In the genomic region with DNA sequence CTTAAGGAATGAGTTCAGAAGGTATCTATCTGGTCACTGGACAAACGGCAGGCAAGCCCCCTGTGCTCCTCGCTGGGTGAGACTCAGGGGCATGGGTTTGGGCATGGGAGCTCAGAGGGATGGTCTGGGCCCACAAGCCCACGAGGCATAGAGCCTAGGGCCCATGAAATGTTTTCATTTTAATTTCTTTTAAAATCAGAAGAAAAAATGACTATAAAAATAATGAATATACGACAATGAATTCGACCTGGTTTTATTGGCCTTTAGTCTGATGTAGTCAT, we compare ENCODE assay signal across 8 cellular contexts.
DNase-seq lines count a peak whose midpoint lies in the region; ATAC-seq and TF ChIP-seq lines count a peak whose summit lies in the region.

No MANE protein-coding gene starts in this region.

- no peaks in the 10 kb centered on the region for H3K9me3 Mint-ChIP-seq in naive B cell

- CTCF ChIA-PET in AG04450 (lab: Charles Lee): interaction anchor here (0.8 kb wide), 1 partner anchor 48 kb away, joined by 3 read pairs; no protein-coding TSS in a partner anchor

- ATAC-seq in naive B cell (ENCODE audit: low read depth in 2 of 2): no peak
- no peak for ATAC-seq in GM21367 (IDR thresholded peaks at IDR 0.05; ENCODE audit: unreplicated experiment)
- no peak for ATAC-seq in HG03045 (IDR thresholded peaks at IDR 0.05; ENCODE audit: unreplicated experiment)

- peak overlapping the region; percentile 64 for H3K4me3 ChIP-seq in AG04450 (ENCODE audit: low read depth, low read length)
- peak overlapping the region; percentile 89 for H3K4me3 ChIP-seq in Karpas-422 (ENCODE audit: low read length)

- H3K4me1 ChIP-seq in Karpas-422 (ENCODE audit: low read length): peaks cover 67% of the 10 kb centered on the region

- peak overlapping the region; percentile 88 to 98 (median 96) for H3K27ac Mint-ChIP-seq in naive B cell

- H3K27me3 ChIP-seq in AG04450 (ENCODE audit: control insufficient read depth, insufficient read depth, low read length): no peaks in the 10 kb centered on the region
- no peaks in the 10 kb centered on the region for H3K27me3 ChIP-seq in Karpas-422 (ENCODE audit: low read length)

- peaks cover 22 to 71% (median 41%) of the 10 kb centered on the region in 3 donors for H3K4me1 Mint-ChIP-seq in naive B cell

- peak overlapping the region; percentile 99 for H3K4me2 ChIP-seq in Karpas-422 (ENCODE audit: low read depth, low read length, poor library complexity, severe bottlenecking)

- H3K9me3 ChIP-seq in AG04450 (ENCODE audit: control insufficient read depth, insufficient read depth, low read length) (no peaks in the 10 kb centered on the region), Karpas-422 (ENCODE audit: low read length) (no peaks in the 10 kb centered on the region)

- H3K9ac ChIP-seq in Karpas-422 (ENCODE audit: low read length): peak overlapping the region; percentile 98

- no peaks in the 10 kb centered on the region for H3K9me2 ChIP-seq in Karpas-422 (replicated peaks; ENCODE audit: insufficient read depth, low read length)

- no peaks in the 10 kb centered on the region for H4K20me1 ChIP-seq in Karpas-422 (ENCODE audit: insufficient read depth, low read depth, low read length)

- no peak for DNase-seq in AG04450 (ENCODE audit: low read depth, low spot score)
- peak; percentile 71 for DNase-seq in Karpas-422
- DNase-seq in caudate nucleus (lab: John Stamatoyannopoulos, UW): no peak
- DNase-seq in naive B cell: no peak
- no peak for DNase-seq in islet precursor cell
- no peak for DNase-seq in COR-L47 (lab: John Stamatoyannopoulos, UW)

- POLR2A ChIA-PET in AG04450 (lab: Yijun Ruan, JAX): interaction anchor here (2.1 kb wide), 1 partner anchor 14 kb away, joined by 6 read pairs; no protein-coding TSS in a partner anchor

- H2AFZ ChIP-seq in Karpas-422 (ENCODE audit: low read length): 0 out of 2 replicates have a peak overlapping the region, but pooled peaks have one; percentile 25

- H3K79me2 ChIP-seq in Karpas-422 (ENCODE audit: low read length): peaks cover 16% of the 10 kb centered on the region

- no peaks in the 10 kb centered on the region for H3K36me3 ChIP-seq in Karpas-422 (ENCODE audit: insufficient read depth, low read length)

- no peaks in the 10 kb centered on the region for H3K27me3 Mint-ChIP-seq in naive B cell

- peak overlapping the region; percentile 47 for H3K27ac ChIP-seq in AG04450 (ENCODE audit: low read depth, low read length)
- peak overlapping the region; percentile 97 for H3K27ac ChIP-seq in Karpas-422 (ENCODE audit: low read length)
- peak overlapping the region; percentile 99 for H3K27ac ChIP-seq in caudate nucleus (ENCODE audit: low read depth, low read length)

- TF ChIP-seq CTCF in AG04450 (IDR thresholded peaks at IDR 0.05; ENCODE audit: low read depth, low read length): no peak

- H3K36me3 Mint-ChIP-seq in naive B cell: no peaks in the 10 kb centered on the region

- peak overlapping the region; percentile 87 to 95 (median 92) for H3K4me3 Mint-ChIP-seq in naive B cell

Comparison
In these comparisons a context has a peak if more than half of its experiments do, and no peak if none do; other contexts are left out.
1. H3K27ac ChIP-seq: peak in every context shown above with its lines; median percentile 99 in caudate nucleus; 97 in Karpas-422; 47 in AG04450.